In genomic region chr17:68320311-68320865, GRCh38 we compare ENCODE assay signal across 29 cellular contexts. TPM values are rescaled to one million over a fixed set of nuclear protein-coding genes. Genes with fewer than 3 reads are reported as not detected.
DNase-seq lines count a peak whose midpoint lies in the region; ATAC-seq and TF ChIP-seq lines count a peak whose summit lies in the region.
"Had no signal": no experiment of that assay in that cellular context is flagged by ENCODE, and none has a peak within 500 bp of the region (broad histone marks: within the 10 kb centered on the region; RNA-seq: fewer than 3 reads in every experiment).

No MANE protein-coding gene starts in this region.

- no peaks in the 10 kb centered on the region for H3K36me3 ChIP-seq in neuronal stem cell (replicated peaks in 1 of 2; ENCODE audit: control insufficient read depth in 2 of 2, insufficient read depth in 2 of 2, low read length in 2 of 2)
- H3K36me3 ChIP-seq: brain microvascular endothelial cell, colonic mucosa, left lung, Peyer's patch, prostate gland, SJSA1, vagina had no signal

- WGBS in H9 (ENCODE audit: extremely low coverage, insufficient read length, low lambda C conversion rate), result no CpG with 5 or more reads among the region's 5 CpGs
- no CpG with 5 or more reads among the region's 5 CpGs for WGBS in neuronal stem cell (ENCODE audit: extremely low coverage in 2 of 2, insufficient read length in 2 of 2, insufficient replicate concordance in 1 of 2), 2 donors

- no peak overlapping the region for H2AFZ ChIP-seq in H9 (ENCODE audit: low read length)
- no peak overlapping the region for H2AFZ ChIP-seq in neuronal stem cell (ENCODE audit: low read length)

- H3K4me2 ChIP-seq in H9 (ENCODE audit: insufficient read depth, insufficient read length, low read length) (no peak overlapping the region), neuronal stem cell (ENCODE audit: insufficient read depth, low read length, poor library complexity, severe bottlenecking) (no peak overlapping the region)

- no peak overlapping the region for H3K23ac ChIP-seq in H9 (ENCODE audit: insufficient read length, low read depth, low read length)
- H3K23ac ChIP-seq in neuronal stem cell (ENCODE audit: low read depth, low read length, poor library complexity), result no peak overlapping the region

- peak overlapping the region in 5 of 7 donors; percentile 90 to 96 (median 91) for H3K27ac Mint-ChIP-seq in CD14-positive monocyte
- peak overlapping the region in 2 of 3 experiments; percentile 30 to 34; a peak in 1 of 7 replicates for H3K27ac Mint-ChIP-seq in H9
- peak overlapping the region; percentile 82 for H3K27ac Mint-ChIP-seq in dendritic cell treated with granulocyte-macrophage colony-stimulating factor and Interleukin-4, amounts not matched to agents 40 ng/mL and 50 ng/mL, for 4 days
- H3K27ac Mint-ChIP-seq: activated CD4-positive, alpha-beta memory T cell treated with anti-CD3 and anti-CD28 coated beads for 36 hours; HFFc6; T-helper 1 cell treated with Interleukin-12 subunit alpha and Interleukin-12 subunit beta and Interleukin-4 antibody, amounts not matched to agents 30 μg/mL and 1 μg/mL, for 36 hours had no signal

- H2BK12ac ChIP-seq in H9 (ENCODE audit: insufficient read length, low read depth, low read length) (no peak overlapping the region), neuronal stem cell (ENCODE audit: low read length) (no peak overlapping the region)

- H3K9ac ChIP-seq in H9 (ENCODE audit: extremely low read depth, insufficient read length, low read length) (no peak overlapping the region), neuronal stem cell (ENCODE audit: low read depth, low read length, poor library complexity) (no peak overlapping the region)

- H2AK5ac ChIP-seq in H9 (ENCODE audit: insufficient read length, low read length), result no peak overlapping the region
- H2AK5ac ChIP-seq in neuronal stem cell (ENCODE audit: low read depth, low read length), result no peak overlapping the region

- H4K5ac ChIP-seq in H9 (ENCODE audit: insufficient read length, low read depth, low read length), result no peak overlapping the region

- H3K14ac ChIP-seq in H9 (ENCODE audit: insufficient read depth, low read length), result no peak overlapping the region
- peak overlapping the region; percentile 77 for H3K14ac ChIP-seq in neuronal stem cell (ENCODE audit: low read length)

- H4K91ac ChIP-seq in H9 (ENCODE audit: insufficient read length, low read depth, low read length) (no peak overlapping the region), neuronal stem cell (ENCODE audit: low read depth, low read length, poor library complexity) (no peak overlapping the region)

- intact Hi-C loops in CD14-positive monocyte (cut with micrococcal nuclease), result no loop called here
- intact Hi-C loops in dendritic cell treated with granulocyte-macrophage colony-stimulating factor and Interleukin-4, amounts not matched to agents 40 ng/mL and 50 ng/mL, for 4 days (cut with micrococcal nuclease), result loop anchor here (5.0 kb wide), 1 partner anchor 33 kb away; no protein-coding TSS in a partner anchor

- H3K4me3 ChIP-seq in neuronal stem cell (ENCODE audit: low read length in 2 of 2), result no peak overlapping the region
- H3K4me3 ChIP-seq: colonic mucosa, left lung, Peyer's patch, prostate gland, SJSA1, testis, vagina had no signal

- no peaks in the 10 kb centered on the region for H3K79me2 ChIP-seq in H9 (ENCODE audit: insufficient read depth, low read length)

- no peaks in the 10 kb centered on the region for H3K79me1 ChIP-seq in H9 (ENCODE audit: insufficient read depth, low read depth, low read length, poor library complexity, severe bottlenecking)
- H3K79me1 ChIP-seq in neuronal stem cell (ENCODE audit: low read depth, low read length), result no peaks in the 10 kb centered on the region

- DNase-seq in CD14-positive monocyte (ENCODE audit: low spot score), result no peak
- DNase-seq in H9, result peak; percentile 51
- DNase-seq in neuronal stem cell (ENCODE audit: low spot score), result no peak
- DNase-seq in effector CD8-positive, alpha-beta T cell (lab: John Stamatoyannopoulos, UW), result no peak
- DNase-seq: activated CD4-positive, alpha-beta memory T cell treated with anti-CD3 and anti-CD28 coated beads for 36 hours; activated gamma-delta T cell treated with Interleukin-2 at 50 U/mL for 16 hours; brain microvascular endothelial cell; CD4-positive, alpha-beta memory T cell; colonic mucosa; DMS153; HFFc6; left lung; midbrain; NCI-H1048; NCI-H1930; NK-92 treated with Interleukin-12 subunit alpha and Interleukin-12 subunit beta, amount 100 ng/mL, for 24 hours; Peyer's patch; small intestine; stimulated activated CD4-positive, alpha-beta T cell treated with anti-CD3 and anti-CD28 coated beads, Interleukin-2, amount 100 ng/mL, for 24 hours; stimulated activated naive CD4-positive, alpha-beta T cell; testis had no signal

- H3K56ac ChIP-seq in H9 (ENCODE audit: insufficient read length, low read depth, low read length), result no peak overlapping the region

- H3K9me3 ChIP-seq in H9 (ENCODE audit: control insufficient read depth, low read depth, low read length), result no peaks in the 10 kb centered on the region
- H3K9me3 ChIP-seq in neuronal stem cell (replicated peaks in 1 of 2; ENCODE audit: control insufficient read depth in 2 of 2, insufficient read depth in 1 of 2, low read depth in 1 of 2, low read length in 2 of 2), result peaks cover 6 to 12% of the 10 kb centered on the region in 2 donors
- H3K9me3 ChIP-seq: colonic mucosa, left lung, Peyer's patch, prostate gland, SJSA1, testis, vagina had no signal

- no peak overlapping the region for H2BK20ac ChIP-seq in H9 (ENCODE audit: low read depth, low read length, poor library complexity, severe bottlenecking)

- H3K18ac ChIP-seq in H9 (ENCODE audit: insufficient read length, low read depth, low read length) (no peak overlapping the region), neuronal stem cell (ENCODE audit: low read length) (no peak overlapping the region)

- H2BK120ac ChIP-seq in H9 (ENCODE audit: low read depth, low read length, poor library complexity, severe bottlenecking) (no peak overlapping the region), neuronal stem cell (ENCODE audit: low read depth, low read length) (no peak overlapping the region)

- H3K4me1 ChIP-seq in H9 (ENCODE audit: insufficient read depth, low read length) (no peaks in the 10 kb centered on the region), neuronal stem cell (ENCODE audit: control insufficient read depth in 2 of 2, insufficient read depth in 1 of 2, low read depth in 1 of 2, low read length in 2 of 2) (peaks cover 0 to 14% of the 10 kb centered on the region in 2 donors)
- H3K4me1 ChIP-seq: colonic mucosa, Peyer's patch, prostate gland, testis had no signal

- H3K4ac ChIP-seq in H9 (ENCODE audit: low read depth, low read length) (no peak overlapping the region), neuronal stem cell (ENCODE audit: low read length) (no peak overlapping the region)

- H4K20me1 ChIP-seq in H9 (ENCODE audit: control insufficient read depth, insufficient read depth, insufficient read length), result no peaks in the 10 kb centered on the region

- H3K9me3 Mint-ChIP-seq in CD14-positive monocyte (peaks cover 0 to 2% (median 0%) of the 10 kb centered on the region in 7 donors), H9 (peaks cover 0 to under 1% of the 10 kb centered on the region in 2 experiments; a peak in 2 of 5 replicates)
- no peaks in the 10 kb centered on the region for H3K9me3 Mint-ChIP-seq in dendritic cell treated with granulocyte-macrophage colony-stimulating factor and Interleukin-4, amounts not matched to agents 40 ng/mL and 50 ng/mL, for 4 days
- H3K9me3 Mint-ChIP-seq: activated CD4-positive, alpha-beta memory T cell treated with anti-CD3 and anti-CD28 coated beads for 36 hours; CD4-positive, alpha-beta memory T cell; HFFc6; neural crest cell; T-helper 1 cell treated with Interleukin-12 subunit alpha and Interleukin-12 subunit beta and Interleukin-4 antibody, amounts not matched to agents 30 μg/mL and 1 μg/mL, for 36 hours had no signal

- TF ChIP-seq CTCF in CD14-positive monocyte (IDR thresholded peaks at IDR 0.05) (no peak), H9 (conservative IDR thresholded peaks at IDR 0.05) (no peak)

- H3K23me2 ChIP-seq in H9 (ENCODE audit: insufficient read length, low read depth, low read length, poor library complexity, severe bottlenecking), result no peaks in the 10 kb centered on the region

- H3K36me3 Mint-ChIP-seq in CD14-positive monocyte, result peaks cover 13 to 31% of the 10 kb centered on the region in 2 donors
- peaks cover 0 to 5% (median 0%) of the 10 kb centered on the region in 3 experiments; a peak in 2 of 7 replicates for H3K36me3 Mint-ChIP-seq in H9 (ENCODE audit: insufficient read depth in 1 of 3, low read depth in 3 of 3)
- no peaks in the 10 kb centered on the region for H3K36me3 Mint-ChIP-seq in dendritic cell treated with granulocyte-macrophage colony-stimulating factor and Interleukin-4, amounts not matched to agents 40 ng/mL and 50 ng/mL, for 4 days (ENCODE audit: low read depth)
- H3K36me3 Mint-ChIP-seq: activated CD4-positive, alpha-beta memory T cell treated with anti-CD3 and anti-CD28 coated beads for 36 hours; CD4-positive, alpha-beta memory T cell had no signal

- no peak overlapping the region for H3K4me3 Mint-ChIP-seq in CD14-positive monocyte
- no peak overlapping the region for H3K4me3 Mint-ChIP-seq in H9
- no peak overlapping the region for H3K4me3 Mint-ChIP-seq in dendritic cell treated with granulocyte-macrophage colony-stimulating factor and Interleukin-4, amounts not matched to agents 40 ng/mL and 50 ng/mL, for 4 days
- H3K4me3 Mint-ChIP-seq: activated CD4-positive, alpha-beta memory T cell treated with anti-CD3 and anti-CD28 coated beads for 36 hours; CD4-positive, alpha-beta memory T cell; HFFc6; neural crest cell; T-helper 1 cell treated with Interleukin-12 subunit alpha and Interleukin-12 subunit beta and Interleukin-4 antibody, amounts not matched to agents 30 μg/mL and 1 μg/mL, for 36 hours had no signal

- ATAC-seq in HG02763 (IDR thresholded peaks at IDR 0.05; ENCODE audit: unreplicated experiment), result no peak
- ATAC-seq in GM18520 (IDR thresholded peaks at IDR 0.05; ENCODE audit: unreplicated experiment), result no peak
- ATAC-seq: left lung had no signal

- H3K27me3 Mint-ChIP-seq in CD14-positive monocyte (ENCODE audit: low read depth in 3 of 3) (peaks cover 0 to 2% (median 1%) of the 10 kb centered on the region in 3 donors), H9 (ENCODE audit: low read depth) (no peaks in the 10 kb centered on the region)
- H3K27me3 Mint-ChIP-seq in dendritic cell treated with granulocyte-macrophage colony-stimulating factor and Interleukin-4, amounts not matched to agents 40 ng/mL and 50 ng/mL, for 4 days, result no peaks in the 10 kb centered on the region
- H3K27me3 Mint-ChIP-seq: activated CD4-positive, alpha-beta memory T cell treated with anti-CD3 and anti-CD28 coated beads for 36 hours; CD4-positive, alpha-beta memory T cell had no signal

- H3K27me3 ChIP-seq in H9 (ENCODE audit: insufficient read depth, low read length) (no peaks in the 10 kb centered on the region), neuronal stem cell (ENCODE audit: control insufficient read depth in 3 of 3, insufficient read depth in 3 of 3, low read depth in 1 of 3, low read length in 3 of 3) (no peaks in the 10 kb centered on the region)
- H3K27me3 ChIP-seq: brain microvascular endothelial cell, colonic mucosa, left lung, Peyer's patch, SJSA1, testis, vagina had no signal

- no peak overlapping the region for H3K27ac ChIP-seq in H9 (ENCODE audit: insufficient read length, low read depth, low read length)
- no peak overlapping the region for H3K27ac ChIP-seq in neuronal stem cell (replicated peaks; ENCODE audit: low read length)
- H3K27ac ChIP-seq: brain microvascular endothelial cell, colonic mucosa, Peyer's patch, prostate gland, SJSA1, testis, vagina had no signal

- H3K4me1 Mint-ChIP-seq in CD14-positive monocyte (peaks cover 56% of the 10 kb centered on the region), H9 (peaks cover 22 to 33% of the 10 kb centered on the region in 2 experiments)
- peaks cover 51% of the 10 kb centered on the region for H3K4me1 Mint-ChIP-seq in dendritic cell treated with granulocyte-macrophage colony-stimulating factor and Interleukin-4, amounts not matched to agents 40 ng/mL and 50 ng/mL, for 4 days (ENCODE audit: low read depth)

- H2BK5ac ChIP-seq in H9 (ENCODE audit: insufficient read length, low read length) (no peak overlapping the region), neuronal stem cell (ENCODE audit: low read length) (no peak overlapping the region)

- H4K8ac ChIP-seq in H9 (replicated peaks; ENCODE audit: insufficient read length, low read depth, low read length) (no peak overlapping the region), neuronal stem cell (ENCODE audit: low read depth, low read length) (no peak overlapping the region)

- H3T11ph ChIP-seq in H9 (ENCODE audit: low read length), result no peak overlapping the region

- H2BK15ac ChIP-seq in H9 (ENCODE audit: low read depth, low read length) (no peak overlapping the region), neuronal stem cell (ENCODE audit: low read length) (no peak overlapping the region)

RNA-seq across cellular contexts. Expression of gene ARSG, which starts 29.1 kb away (rescaled TPM):
- polyA plus RNA-seq in CD14-positive monocyte, result 10 to 100 TPM; 15.5 to 19.2 TPM
- 3.5 and 3.6 TPM in 2 replicates for total RNA-seq in H9 (2021)
- polyA plus RNA-seq in neuronal stem cell (2013, experiment 1 of 2), result 4.4 TPM
- polyA plus RNA-seq in neuronal stem cell (2013, experiment 2 of 2), result 4.2 TPM
- total RNA-seq: SJSA1 had no signal

RNA-seq across cellular contexts. Expression of gene SLC16A6, which starts 29.5 kb away (rescaled TPM):
- 10 to 100 TPM; 12.3 to 14.0 TPM for polyA plus RNA-seq in CD14-positive monocyte
- 0.24 and 0.33 TPM in 2 replicates for total RNA-seq in H9 (2021)
- 0.04 TPM for polyA plus RNA-seq in neuronal stem cell (2013, experiment 1 of 2)
- 0.06 TPM for polyA plus RNA-seq in neuronal stem cell (2013, experiment 2 of 2)
- total RNA-seq: SJSA1 had no signal

Comparison
In these comparisons a context has a peak if more than half of its experiments do, and no peak if none do; other contexts are left out.
1. H3K27ac Mint-ChIP-seq: peak in every context shown above with its lines; median percentile 91 in CD14-positive monocyte; 82 in dendritic cell treated with granulocyte-macrophage colony-stimulating factor and Interleukin-4, amounts not matched to agents 40 ng/mL and 50 ng/mL, for 4 days; 32 in H9.